ENCODE assay signal across 1 cellular context in genomic region chr2:8193686-8194615, GRCh38.
A peak's percentile ranks its signal among the peaks of the same experiment; 100 is the strongest.
TF ChIP-seq lines count a peak whose summit lies in the region.

No MANE protein-coding gene starts in this region.

TF ChIP-seq in WTC11, 78 proteins besides CTCF, POLR2A, EP300 and RAD21 (continued from another document and continues in another):
- no peak for TF ChIP-seq ZNF263 (CRISPR knock-in tag; IDR thresholded peaks at IDR 0.05; ENCODE audit: low read depth)
- TF ChIP-seq CREM (CRISPR knock-in tag; IDR thresholded peaks at IDR 0.05): no peak
- TF ChIP-seq, protein P1, sequence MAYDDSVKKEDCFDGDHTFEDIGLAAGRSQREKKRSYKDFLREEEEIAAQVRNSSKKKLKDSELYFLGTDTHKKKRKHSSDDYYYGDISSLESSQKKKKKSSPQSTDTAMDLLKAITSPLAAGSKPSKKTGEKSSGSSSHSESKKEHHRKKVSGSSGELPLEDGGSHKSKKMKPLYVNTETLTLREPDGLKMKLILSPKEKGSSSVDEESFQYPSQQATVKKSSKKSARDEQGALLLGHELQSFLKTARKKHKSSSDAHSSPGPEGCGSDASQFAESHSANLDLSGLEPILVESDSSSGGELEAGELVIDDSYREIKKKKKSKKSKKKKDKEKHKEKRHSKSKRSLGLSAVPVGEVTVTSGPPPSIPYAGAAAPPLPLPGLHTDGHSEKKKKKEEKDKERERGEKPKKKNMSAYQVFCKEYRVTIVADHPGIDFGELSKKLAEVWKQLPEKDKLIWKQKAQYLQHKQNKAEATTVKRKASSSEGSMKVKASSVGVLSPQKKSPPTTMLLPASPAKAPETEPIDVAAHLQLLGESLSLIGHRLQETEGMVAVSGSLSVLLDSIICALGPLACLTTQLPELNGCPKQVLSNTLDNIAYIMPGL (CRISPR knock-in tag; IDR thresholded peaks at IDR 0.05): no peak
- TF ChIP-seq ATF3 (CRISPR knock-in tag; conservative IDR thresholded peaks at IDR 0.05): no peak
- no peak for TF ChIP-seq NR3C1 (CRISPR knock-in tag; conservative IDR thresholded peaks at IDR 0.05; ENCODE audit: low read depth)
- TF ChIP-seq, protein P2, sequence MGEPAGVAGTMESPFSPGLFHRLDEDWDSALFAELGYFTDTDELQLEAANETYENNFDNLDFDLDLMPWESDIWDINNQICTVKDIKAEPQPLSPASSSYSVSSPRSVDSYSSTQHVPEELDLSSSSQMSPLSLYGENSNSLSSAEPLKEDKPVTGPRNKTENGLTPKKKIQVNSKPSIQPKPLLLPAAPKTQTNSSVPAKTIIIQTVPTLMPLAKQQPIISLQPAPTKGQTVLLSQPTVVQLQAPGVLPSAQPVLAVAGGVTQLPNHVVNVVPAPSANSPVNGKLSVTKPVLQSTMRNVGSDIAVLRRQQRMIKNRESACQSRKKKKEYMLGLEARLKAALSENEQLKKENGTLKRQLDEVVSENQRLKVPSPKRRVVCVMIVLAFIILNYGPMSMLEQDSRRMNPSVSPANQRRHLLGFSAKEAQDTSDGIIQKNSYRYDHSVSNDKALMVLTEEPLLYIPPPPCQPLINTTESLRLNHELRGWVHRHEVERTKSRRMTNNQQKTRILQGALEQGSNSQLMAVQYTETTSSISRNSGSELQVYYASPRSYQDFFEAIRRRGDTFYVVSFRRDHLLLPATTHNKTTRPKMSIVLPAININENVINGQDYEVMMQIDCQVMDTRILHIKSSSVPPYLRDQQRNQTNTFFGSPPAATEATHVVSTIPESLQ (CRISPR knock-in tag; IDR thresholded peaks at IDR 0.05): no peak
- no peak for TF ChIP-seq ATF2 (CRISPR knock-in tag; IDR thresholded peaks at IDR 0.05; ENCODE audit: borderline replicate concordance, low read depth)
- no peak for TF ChIP-seq USF1 (CRISPR knock-in tag; IDR thresholded peaks at IDR 0.05)
- no peak for TF ChIP-seq NR2C2 (CRISPR knock-in tag; IDR thresholded peaks at IDR 0.05)
- TF ChIP-seq, protein P3, sequence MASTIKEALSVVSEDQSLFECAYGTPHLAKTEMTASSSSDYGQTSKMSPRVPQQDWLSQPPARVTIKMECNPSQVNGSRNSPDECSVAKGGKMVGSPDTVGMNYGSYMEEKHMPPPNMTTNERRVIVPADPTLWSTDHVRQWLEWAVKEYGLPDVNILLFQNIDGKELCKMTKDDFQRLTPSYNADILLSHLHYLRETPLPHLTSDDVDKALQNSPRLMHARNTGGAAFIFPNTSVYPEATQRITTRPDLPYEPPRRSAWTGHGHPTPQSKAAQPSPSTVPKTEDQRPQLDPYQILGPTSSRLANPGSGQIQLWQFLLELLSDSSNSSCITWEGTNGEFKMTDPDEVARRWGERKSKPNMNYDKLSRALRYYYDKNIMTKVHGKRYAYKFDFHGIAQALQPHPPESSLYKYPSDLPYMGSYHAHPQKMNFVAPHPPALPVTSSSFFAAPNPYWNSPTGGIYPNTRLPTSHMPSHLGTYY (CRISPR knock-in tag; IDR thresholded peaks at IDR 0.05): no peak
- TF ChIP-seq E2F4 (CRISPR knock-in tag; IDR thresholded peaks at IDR 0.05; ENCODE audit: borderline replicate concordance, low read depth): no peak
- TF ChIP-seq ZNF121 (CRISPR knock-in tag; IDR thresholded peaks at IDR 0.05): no peak
- TF ChIP-seq CBFB (CRISPR knock-in tag; IDR thresholded peaks at IDR 0.05; ENCODE audit: low read depth): no peak
- no peak for TF ChIP-seq MLX (CRISPR knock-in tag; IDR thresholded peaks at IDR 0.05)
- 0 out of 2 replicates have a peak, but pooled peaks have one; percentile 16 for TF ChIP-seq ZNF232 (CRISPR knock-in tag; IDR thresholded peaks at IDR 0.05)
- no peak for TF ChIP-seq NFYB (CRISPR knock-in tag; conservative IDR thresholded peaks at IDR 0.05; ENCODE audit: low read depth)
- no peak for TF ChIP-seq ZMAT4 (CRISPR knock-in tag; IDR thresholded peaks at IDR 0.05)
- TF ChIP-seq RORB (CRISPR knock-in tag; IDR thresholded peaks at IDR 0.05): no peak
- no peak for TF ChIP-seq GABPB1 (CRISPR knock-in tag; IDR thresholded peaks at IDR 0.05)
- TF ChIP-seq OVOL2 (CRISPR knock-in tag; IDR thresholded peaks at IDR 0.05; ENCODE audit: borderline replicate concordance): no peak
- TF ChIP-seq ESRRA (CRISPR knock-in tag; IDR thresholded peaks at IDR 0.05; ENCODE audit: borderline replicate concordance): no peak
- TF ChIP-seq, protein P4, sequence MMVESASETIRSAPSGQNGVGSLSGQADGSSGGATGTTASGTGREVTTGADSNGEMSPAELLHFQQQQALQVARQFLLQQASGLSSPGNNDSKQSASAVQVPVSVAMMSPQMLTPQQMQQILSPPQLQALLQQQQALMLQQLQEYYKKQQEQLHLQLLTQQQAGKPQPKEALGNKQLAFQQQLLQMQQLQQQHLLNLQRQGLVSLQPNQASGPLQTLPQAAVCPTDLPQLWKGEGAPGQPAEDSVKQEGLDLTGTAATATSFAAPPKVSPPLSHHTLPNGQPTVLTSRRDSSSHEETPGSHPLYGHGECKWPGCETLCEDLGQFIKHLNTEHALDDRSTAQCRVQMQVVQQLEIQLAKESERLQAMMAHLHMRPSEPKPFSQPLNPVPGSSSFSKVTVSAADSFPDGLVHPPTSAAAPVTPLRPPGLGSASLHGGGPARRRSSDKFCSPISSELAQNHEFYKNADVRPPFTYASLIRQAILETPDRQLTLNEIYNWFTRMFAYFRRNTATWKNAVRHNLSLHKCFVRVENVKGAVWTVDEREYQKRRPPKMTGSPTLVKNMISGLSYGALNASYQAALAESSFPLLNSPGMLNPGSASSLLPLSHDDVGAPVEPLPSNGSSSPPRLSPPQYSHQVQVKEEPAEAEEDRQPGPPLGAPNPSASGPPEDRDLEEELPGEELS (CRISPR knock-in tag; IDR thresholded peaks at IDR 0.05): peak; percentile 95
- no peak for TF ChIP-seq HMGA2 (CRISPR knock-in tag; IDR thresholded peaks at IDR 0.05)
- peak; percentile 17; the same call in 1 of the 2 replicates for TF ChIP-seq NFE2L1 (CRISPR knock-in tag; IDR thresholded peaks at IDR 0.05)
- TF ChIP-seq, protein P5, sequence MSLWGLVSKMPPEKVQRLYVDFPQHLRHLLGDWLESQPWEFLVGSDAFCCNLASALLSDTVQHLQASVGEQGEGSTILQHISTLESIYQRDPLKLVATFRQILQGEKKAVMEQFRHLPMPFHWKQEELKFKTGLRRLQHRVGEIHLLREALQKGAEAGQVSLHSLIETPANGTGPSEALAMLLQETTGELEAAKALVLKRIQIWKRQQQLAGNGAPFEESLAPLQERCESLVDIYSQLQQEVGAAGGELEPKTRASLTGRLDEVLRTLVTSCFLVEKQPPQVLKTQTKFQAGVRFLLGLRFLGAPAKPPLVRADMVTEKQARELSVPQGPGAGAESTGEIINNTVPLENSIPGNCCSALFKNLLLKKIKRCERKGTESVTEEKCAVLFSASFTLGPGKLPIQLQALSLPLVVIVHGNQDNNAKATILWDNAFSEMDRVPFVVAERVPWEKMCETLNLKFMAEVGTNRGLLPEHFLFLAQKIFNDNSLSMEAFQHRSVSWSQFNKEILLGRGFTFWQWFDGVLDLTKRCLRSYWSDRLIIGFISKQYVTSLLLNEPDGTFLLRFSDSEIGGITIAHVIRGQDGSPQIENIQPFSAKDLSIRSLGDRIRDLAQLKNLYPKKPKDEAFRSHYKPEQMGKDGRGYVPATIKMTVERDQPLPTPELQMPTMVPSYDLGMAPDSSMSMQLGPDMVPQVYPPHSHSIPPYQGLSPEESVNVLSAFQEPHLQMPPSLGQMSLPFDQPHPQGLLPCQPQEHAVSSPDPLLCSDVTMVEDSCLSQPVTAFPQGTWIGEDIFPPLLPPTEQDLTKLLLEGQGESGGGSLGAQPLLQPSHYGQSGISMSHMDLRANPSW (CRISPR knock-in tag; conservative IDR thresholded peaks at IDR 0.05; ENCODE audit: low read depth): no peak
- no peak for TF ChIP-seq ZSCAN18 (CRISPR knock-in tag; IDR thresholded peaks at IDR 0.05)
- no peak for TF ChIP-seq ZNF317 (CRISPR knock-in tag; IDR thresholded peaks at IDR 0.05; ENCODE audit: borderline replicate concordance, low read depth)
- TF ChIP-seq, protein P6, sequence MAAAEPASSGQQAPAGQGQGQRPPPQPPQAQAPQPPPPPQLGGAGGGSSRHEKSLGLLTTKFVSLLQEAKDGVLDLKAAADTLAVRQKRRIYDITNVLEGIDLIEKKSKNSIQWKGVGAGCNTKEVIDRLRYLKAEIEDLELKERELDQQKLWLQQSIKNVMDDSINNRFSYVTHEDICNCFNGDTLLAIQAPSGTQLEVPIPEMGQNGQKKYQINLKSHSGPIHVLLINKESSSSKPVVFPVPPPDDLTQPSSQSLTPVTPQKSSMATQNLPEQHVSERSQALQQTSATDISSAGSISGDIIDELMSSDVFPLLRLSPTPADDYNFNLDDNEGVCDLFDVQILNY (CRISPR knock-in tag; IDR thresholded peaks at IDR 0.05): 0 out of 2 replicates have a peak, but pooled peaks have one; percentile 49
- TF ChIP-seq, protein P7, sequence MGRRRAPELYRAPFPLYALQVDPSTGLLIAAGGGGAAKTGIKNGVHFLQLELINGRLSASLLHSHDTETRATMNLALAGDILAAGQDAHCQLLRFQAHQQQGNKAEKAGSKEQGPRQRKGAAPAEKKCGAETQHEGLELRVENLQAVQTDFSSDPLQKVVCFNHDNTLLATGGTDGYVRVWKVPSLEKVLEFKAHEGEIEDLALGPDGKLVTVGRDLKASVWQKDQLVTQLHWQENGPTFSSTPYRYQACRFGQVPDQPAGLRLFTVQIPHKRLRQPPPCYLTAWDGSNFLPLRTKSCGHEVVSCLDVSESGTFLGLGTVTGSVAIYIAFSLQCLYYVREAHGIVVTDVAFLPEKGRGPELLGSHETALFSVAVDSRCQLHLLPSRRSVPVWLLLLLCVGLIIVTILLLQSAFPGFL (CRISPR knock-in tag; IDR thresholded peaks at IDR 0.05; ENCODE audit: borderline replicate concordance): no peak
- TF ChIP-seq KAT7 (CRISPR knock-in tag; IDR thresholded peaks at IDR 0.05; ENCODE audit: borderline replicate concordance): no peak
- TF ChIP-seq GRHL2 (CRISPR knock-in tag; IDR thresholded peaks at IDR 0.05; ENCODE audit: insufficient replicate concordance, severe bottlenecking): no peak
- peak; percentile 86 for TF ChIP-seq MAX (CRISPR knock-in tag; IDR thresholded peaks at IDR 0.05)
- no peak for TF ChIP-seq ZNF281 (CRISPR knock-in tag; IDR thresholded peaks at IDR 0.05)
